Comparison of ENCODE assay signal across 24 cellular contexts in genomic region chr13:100545684-100546061, GRCh38. TPM values are rescaled to one million over a fixed set of nuclear protein-coding genes. Genes with fewer than 3 reads are reported as not detected.
DNase-seq lines count a peak whose midpoint lies in the region; TF ChIP-seq lines count a peak whose summit lies in the region.
"Had no signal": no experiment of that assay in that cellular context is flagged by ENCODE, and none has a peak within 500 bp of the region (broad histone marks: within the 10 kb centered on the region; RNA-seq: fewer than 3 reads in every experiment).

No MANE protein-coding gene starts in this region.

- DNase-seq in chondrocyte (ENCODE audit: low spot score) = no peak
- no peak for DNase-seq in esophagus squamous epithelium (lab: John Stamatoyannopoulos, UW)
- DNase-seq in neural crest cell (ENCODE audit: low read depth, low spot score) = no peak
- DNase-seq in foreskin melanocyte = no peak
- no peak for DNase-seq in NCI-H526 (lab: John Stamatoyannopoulos, UW)
- no peak for DNase-seq in left ventricle myocardium inferior
- DNase-seq in middle frontal gyrus (ENCODE audit: extremely low spot score, low spot score) = no peak
- DNase-seq: CD4-positive, alpha-beta T cell; H9; HFFc6; IMR-90; KG1; MG63; NCI-H1105 treated with DMSO at 0.1 percent for 48 hours; NCI-H146; NCI-H1930; NCI-H2107; NCI-H446; NCI-H526 treated with DMSO at 0.1 percent for 48 hours; PC-9; SJCRH30 had no signal

- H3K27me3 Mint-ChIP-seq in chondrocyte (ENCODE audit: low read depth) = no peaks in the 10 kb centered on the region
- no peaks in the 10 kb centered on the region for H3K27me3 Mint-ChIP-seq in neural crest cell (ENCODE audit: low read depth)
- H3K27me3 Mint-ChIP-seq: CD4-positive, alpha-beta T cell had no signal

- H3K9ac ChIP-seq in stomach smooth muscle (ENCODE audit: low read length in 2 of 2) = no peak overlapping the region
- H3K9ac ChIP-seq: BLaER1 had no signal

- no peaks in the 10 kb centered on the region for H3K36me3 Mint-ChIP-seq in chondrocyte (ENCODE audit: low read depth)
- H3K36me3 Mint-ChIP-seq in neural crest cell (ENCODE audit: low read depth) = peaks cover 9% of the 10 kb centered on the region

- no peak for TF ChIP-seq POLR2A in esophagus squamous epithelium (IDR thresholded peaks at IDR 0.05)

- H3K27ac ChIP-seq in esophagus squamous epithelium (peak overlapping the region; percentile 59 to 78 (median 70)), stomach smooth muscle (ENCODE audit: low read length) (peak overlapping the region; percentile 41), left ventricle myocardium inferior (replicated peaks) (no peak overlapping the region)
- H3K27ac ChIP-seq: BLaER1, PC-9, SJCRH30 had no signal

- no peaks in the 10 kb centered on the region for H3K36me3 ChIP-seq in esophagus squamous epithelium
- H3K36me3 ChIP-seq in stomach smooth muscle (ENCODE audit: control insufficient read depth in 2 of 2, insufficient read depth in 2 of 2, low read length in 2 of 2) = no peaks in the 10 kb centered on the region
- H3K36me3 ChIP-seq in left ventricle myocardium inferior = no peaks in the 10 kb centered on the region
- H3K36me3 ChIP-seq: BLaER1, MG63, SJCRH30 had no signal

- H3K27ac Mint-ChIP-seq in chondrocyte (ENCODE audit: unreplicated experiment) (peak overlapping the region; percentile 8), neural crest cell (ENCODE audit: unreplicated experiment) (peak overlapping the region; percentile 43)
- H3K27ac Mint-ChIP-seq: CD4-positive, alpha-beta T cell; GM23338; H9; HFFc6 had no signal

- H3K4me1 Mint-ChIP-seq in chondrocyte (ENCODE audit: low read depth) = peaks cover 62% of the 10 kb centered on the region
- H3K4me1 Mint-ChIP-seq in neural crest cell = peaks cover 36% of the 10 kb centered on the region

- H3K9me3 Mint-ChIP-seq in chondrocyte (ENCODE audit: low read depth) (no peaks in the 10 kb centered on the region), neural crest cell (no peaks in the 10 kb centered on the region)
- H3K9me3 Mint-ChIP-seq: CD4-positive, alpha-beta T cell; GM23338; H9; HFFc6 had no signal

- no peak for TF ChIP-seq CTCF in chondrocyte (IDR thresholded peaks at IDR 0.05)
- TF ChIP-seq CTCF in esophagus squamous epithelium (IDR thresholded peaks at IDR 0.05) = no peak
- TF ChIP-seq CTCF in neural crest cell (conservative IDR thresholded peaks at IDR 0.05) = no peak
- no peak for TF ChIP-seq CTCF in left ventricle myocardium inferior (IDR thresholded peaks at IDR 0.05; ENCODE audit: borderline replicate concordance)

- no peaks in the 10 kb centered on the region for H3K27me3 ChIP-seq in esophagus squamous epithelium
- H3K27me3 ChIP-seq in stomach smooth muscle (ENCODE audit: control insufficient read depth in 1 of 2, insufficient read depth in 2 of 2, low read length in 2 of 2) = no peaks in the 10 kb centered on the region
- H3K27me3 ChIP-seq in left ventricle myocardium inferior (ENCODE audit: low read depth) = no peaks in the 10 kb centered on the region
- H3K27me3 ChIP-seq: BLaER1, MG63, SJCRH30 had no signal

- H3K4me3 Mint-ChIP-seq in chondrocyte (ENCODE audit: unreplicated experiment) = no peak overlapping the region
- H3K4me3 Mint-ChIP-seq in neural crest cell = no peak overlapping the region
- H3K4me3 Mint-ChIP-seq: CD4-positive, alpha-beta T cell; GM23338; H9; HFFc6 had no signal

- 47 to 66% methylated on average over 4 of the region's 4 CpGs for WGBS in esophagus squamous epithelium, 2 donors

- H3K9me3 ChIP-seq in esophagus squamous epithelium (no peaks in the 10 kb centered on the region), stomach smooth muscle (ENCODE audit: control insufficient read depth in 2 of 2, low read length in 2 of 2) (no peaks in the 10 kb centered on the region), left ventricle myocardium inferior (replicated peaks) (no peaks in the 10 kb centered on the region)
- H3K9me3 ChIP-seq: BLaER1, MG63, SJCRH30 had no signal

- intact Hi-C loops in esophagus squamous epithelium (cut with DNase I) (no loop called here), left ventricle myocardium inferior (cut with micrococcal nuclease) (no loop called here)

- H3K4me3 ChIP-seq in esophagus squamous epithelium = no peak overlapping the region
- H3K4me3 ChIP-seq in stomach smooth muscle (ENCODE audit: low read length in 2 of 2) = no peak overlapping the region
- H3K4me3 ChIP-seq in left ventricle myocardium inferior = no peak overlapping the region
- H3K4me3 ChIP-seq: BLaER1, GM23338, MG63, PC-9, SJCRH30 had no signal

- H3K4me1 ChIP-seq in esophagus squamous epithelium (peaks cover 28 to 87% (median 52%) of the 10 kb centered on the region in 3 donors), stomach smooth muscle (ENCODE audit: control insufficient read depth, insufficient read depth, low read length) (peaks cover 44% of the 10 kb centered on the region), left ventricle myocardium inferior (peaks cover 8% of the 10 kb centered on the region)

RNA-seq across cellular contexts. Expression of gene GGACT, which starts 42.9 kb away (rescaled TPM):
- 10.3 to 11.3 TPM (median 11.3 TPM) in 3 replicates for total RNA-seq in chondrocyte
- 1 to 10 TPM in 3 of 4 donors, under 1 TPM in 1; 0.75 to 5.1 (median 2.0) TPM for total RNA-seq in esophagus squamous epithelium
- 4.3 and 5.9 TPM in 2 replicates for total RNA-seq in neural crest cell
- 1.8 TPM for total RNA-seq in left ventricle myocardium inferior
